27 cellular contexts compared by ENCODE assay signal in genomic region chr2:50345691-50346090, GRCh38.
DNase-seq lines count a peak whose midpoint lies in the region; ATAC-seq and TF ChIP-seq lines count a peak whose summit lies in the region.
"Had no signal": no experiment of that assay in that cellular context is flagged by ENCODE, and none has a peak within 500 bp of the region (broad histone marks: within the 10 kb centered on the region; RNA-seq: fewer than 3 reads in every experiment).

No MANE protein-coding gene starts in this region.

- no peaks in the 10 kb centered on the region for H4K20me1 ChIP-seq in IMR-90 (ENCODE audit: insufficient read depth, low read length)

- no peak overlapping the region for H3K18ac ChIP-seq in IMR-90 (ENCODE audit: low read depth, low read length)

- no peak overlapping the region for H3K9ac ChIP-seq in IMR-90 (ENCODE audit: low read depth, low read length)
- H3K9ac ChIP-seq in iPS-20b (ENCODE audit: low read depth, low read length) = no peak overlapping the region

- H2AFZ ChIP-seq in IMR-90 (replicated peaks; ENCODE audit: low read length, poor library complexity) = peak overlapping the region; percentile 37

- H2BK15ac ChIP-seq in IMR-90 (ENCODE audit: low read depth, low read length) = no peak overlapping the region

- H4K91ac ChIP-seq in IMR-90 (ENCODE audit: insufficient read depth, low read depth, low read length) = no peak overlapping the region

- no peak overlapping the region for H3K4me2 ChIP-seq in IMR-90 (ENCODE audit: low read depth, low read length)

- H3K9me3 ChIP-seq in IMR-90 (ENCODE audit: control insufficient read depth, insufficient read depth, low read length) = peaks cover 2% of the 10 kb centered on the region; the same call in 1 of the 2 replicates
- H3K9me3 ChIP-seq in iPS-20b (ENCODE audit: insufficient read depth, low read depth, low read length) = no peaks in the 10 kb centered on the region
- H3K9me3 ChIP-seq: breast epithelium, gastroesophageal sphincter, right lobe of liver, tibial artery had no signal

- CTCF ChIA-PET in IMR-90 (lab: Yijun Ruan, JAX) = no interaction called here

- no peak overlapping the region for H3K14ac ChIP-seq in IMR-90 (replicated peaks; ENCODE audit: low read depth, low read length)

- no peak overlapping the region for H2BK20ac ChIP-seq in IMR-90 (ENCODE audit: low read depth, low read length)

- no peaks in the 10 kb centered on the region for H3K9me3 Mint-ChIP-seq in progenitor cell of endocrine pancreas (ENCODE audit: low read depth)
- peaks cover 1 to 25% (median 11%) of the 10 kb centered on the region in 6 donors for H3K9me3 Mint-ChIP-seq in immature natural killer cell
- H3K9me3 Mint-ChIP-seq: activated naive CD4-positive, alpha-beta T cell treated with anti-CD3 and anti-CD28 coated beads, Interleukin-2, amount 10 ng/mL, durations not matched to agents 7 days and 5 days; activated T-helper 1 cell treated with anti-CD3 and anti-CD28 coated beads, Interleukin-12 subunit alpha, Interleukin-12 subunit beta, Interleukin-2, Interleukin-4 antibody, amounts not matched to agents 30 ng/mL and 10 ng/mL and 1 ng/mL, durations not matched to agents 14 hours and 24 hours and 36 hours had no signal

- no peak overlapping the region for H2AK5ac ChIP-seq in IMR-90 (ENCODE audit: low read depth, low read length)

- H3K4me1 Mint-ChIP-seq in progenitor cell of endocrine pancreas (ENCODE audit: low read depth) (peaks cover 16% of the 10 kb centered on the region), immature natural killer cell (no peaks in the 10 kb centered on the region)
- H3K4me1 Mint-ChIP-seq: activated naive CD4-positive, alpha-beta T cell treated with anti-CD3 and anti-CD28 coated beads, Interleukin-2, amount 10 ng/mL, durations not matched to agents 7 days and 5 days; naive thymus-derived CD4-positive, alpha-beta T cell had no signal

- dilution Hi-C loops in IMR-90 (cut with HindIII; ENCODE audit: low sequenced_read_pairs, unreplicated experiment) = no loop called here

- H3K27me3 ChIP-seq in IMR-90 (ENCODE audit: control insufficient read depth, insufficient read depth, low read length) (no peaks in the 10 kb centered on the region), iPS-20b (ENCODE audit: insufficient read depth, low read length) (peaks cover 59% of the 10 kb centered on the region)
- H3K27me3 ChIP-seq: right lobe of liver had no signal

- H3K4me3 ChIP-seq in IMR-90 (ENCODE audit: insufficient read depth, low read depth, low read length) (no peak overlapping the region), iPS-20b (ENCODE audit: low read length) (peak overlapping the region; percentile 68)
- H3K4me3 ChIP-seq: coronary artery, right lobe of liver, tibial artery had no signal

- no peak overlapping the region for H4K5ac ChIP-seq in IMR-90 (ENCODE audit: low read depth, low read length)

- H3K36me3 ChIP-seq in IMR-90 (ENCODE audit: control insufficient read depth, insufficient read depth, low read length) = no peaks in the 10 kb centered on the region
- H3K36me3 ChIP-seq in iPS-20b (ENCODE audit: insufficient read depth, low read depth, low read length) = no peaks in the 10 kb centered on the region
- H3K36me3 ChIP-seq: breast epithelium, gastroesophageal sphincter, right lobe of liver, tibial artery, WERI-Rb-1 had no signal

- intact Hi-C loops in IMR-90 (cut with micrococcal nuclease) = no loop called here

- no peaks in the 10 kb centered on the region for H3K4me1 ChIP-seq in IMR-90 (ENCODE audit: control insufficient read depth, insufficient read depth, low read length)
- H3K4me1 ChIP-seq in iPS-20b (ENCODE audit: insufficient read depth, low read length) = peaks cover 11% of the 10 kb centered on the region; the same call in 1 of the 2 replicates
- H3K4me1 ChIP-seq: breast epithelium, right lobe of liver had no signal

- H2BK5ac ChIP-seq in IMR-90 (ENCODE audit: low read depth, low read length, poor library complexity, severe bottlenecking) = no peak overlapping the region

- DNase-seq in IMR-90 (no peak), cerebellar cortex (ENCODE audit: low spot score) (peak; percentile 27), progenitor cell of endocrine pancreas (ENCODE audit: low spot score, unreplicated experiment) (no peak), immature natural killer cell (no peak), NCI-H446 (lab: John Stamatoyannopoulos, UW) (no peak)
- DNase-seq: activated CD4-positive, alpha-beta T cell treated with anti-CD3 and anti-CD28 coated beads, Interleukin-2, amount 50 U/mL, for 1 hour; activated naive CD4-positive, alpha-beta T cell treated with anti-CD3 and anti-CD28 coated beads, Interleukin-2, amount 10 ng/mL, durations not matched to agents 7 days and 5 days; amniotic stem cell; Karpas-422; mesenchymal stem cell; naive thymus-derived CD4-positive, alpha-beta T cell; NCI-H1048; NCI-H1694 treated with DMSO at 0.1 percent for 48 hours; NCI-H226; NCI-H82; stimulated activated naive CD4-positive, alpha-beta T cell treated with Interleukin-2 at 50 U/mL for 16 hours; WERI-Rb-1 had no signal

- H3K36me3 Mint-ChIP-seq in progenitor cell of endocrine pancreas (ENCODE audit: insufficient read depth) (no peaks in the 10 kb centered on the region), immature natural killer cell (peaks cover 0 to 3% (median 0%) of the 10 kb centered on the region in 3 donors)
- H3K36me3 Mint-ChIP-seq: activated naive CD4-positive, alpha-beta T cell treated with anti-CD3 and anti-CD28 coated beads, Interleukin-2, amount 10 ng/mL, durations not matched to agents 7 days and 5 days had no signal

- H2AK9ac ChIP-seq in IMR-90 (replicated peaks; ENCODE audit: low read depth, low read length, poor library complexity) = no peak overlapping the region

- in situ Hi-C loops in IMR-90 (cut with MboI; ENCODE audit: low sequenced_read_pairs) = no loop called here

- BruUV-seq in IMR-90 (replicated peaks; lab: Mats Ljungman, UMichigan) = no TSS peak

- no peak overlapping the region for H3K56ac ChIP-seq in IMR-90 (ENCODE audit: extremely low read depth, insufficient read depth, low read length)

- H3K27ac Mint-ChIP-seq in progenitor cell of endocrine pancreas (no peak overlapping the region), immature natural killer cell (no peak overlapping the region)
- H3K27ac Mint-ChIP-seq: activated naive CD4-positive, alpha-beta T cell treated with anti-CD3 and anti-CD28 coated beads, Interleukin-2, amount 10 ng/mL, durations not matched to agents 7 days and 5 days; activated T-helper 1 cell treated with anti-CD3 and anti-CD28 coated beads, Interleukin-12 subunit alpha, Interleukin-12 subunit beta, Interleukin-2, Interleukin-4 antibody, amounts not matched to agents 30 ng/mL and 10 ng/mL and 1 ng/mL, durations not matched to agents 14 hours and 24 hours and 36 hours; naive thymus-derived CD4-positive, alpha-beta T cell had no signal

- no peak for TF ChIP-seq POLR2A in IMR-90 (IDR thresholded peaks at IDR 0.05; ENCODE audit: low read depth, low read length)

- TF ChIP-seq RAD21 in IMR-90 (IDR thresholded peaks at IDR 0.05; ENCODE audit: low read length) = no peak

- TF ChIP-seq CTCF in IMR-90 (conservative IDR thresholded peaks at IDR 0.05; ENCODE audit: low read depth, low read length) = no peak
- no peak for TF ChIP-seq CTCF in progenitor cell of endocrine pancreas (IDR thresholded peaks at IDR 0.05; ENCODE audit: unreplicated experiment)

- H3K27ac ChIP-seq in IMR-90 (ENCODE audit: insufficient read depth, low read length) (no peak overlapping the region), iPS-20b (ENCODE audit: low read length) (no peak overlapping the region)
- H3K27ac ChIP-seq: breast epithelium, coronary artery, right lobe of liver, tibial artery, WERI-Rb-1 had no signal

- no peaks in the 10 kb centered on the region for H3K9me1 ChIP-seq in IMR-90 (ENCODE audit: insufficient read depth, low read length)

- no peak overlapping the region for H3K23ac ChIP-seq in IMR-90 (ENCODE audit: low read depth, low read length)

- POLR2A ChIA-PET in IMR-90 (lab: Charles Lee; ENCODE audit: unreplicated experiment) = no interaction called here

- no peak overlapping the region for H2BK120ac ChIP-seq in IMR-90 (ENCODE audit: low read depth, low read length)

- no peak overlapping the region for H3K4ac ChIP-seq in IMR-90 (ENCODE audit: low read depth, low read length)

- peak overlapping the region; percentile 17 for H3K4me3 Mint-ChIP-seq in progenitor cell of endocrine pancreas (ENCODE audit: low read depth)
- no peak overlapping the region for H3K4me3 Mint-ChIP-seq in immature natural killer cell
- H3K4me3 Mint-ChIP-seq: activated naive CD4-positive, alpha-beta T cell treated with anti-CD3 and anti-CD28 coated beads, Interleukin-2, amount 10 ng/mL, durations not matched to agents 7 days and 5 days; activated T-helper 1 cell treated with anti-CD3 and anti-CD28 coated beads, Interleukin-12 subunit alpha, Interleukin-12 subunit beta, Interleukin-2, Interleukin-4 antibody, amounts not matched to agents 30 ng/mL and 10 ng/mL and 1 ng/mL, durations not matched to agents 14 hours and 24 hours and 36 hours; naive thymus-derived CD4-positive, alpha-beta T cell had no signal

- H3K79me1 ChIP-seq in IMR-90 (ENCODE audit: low read depth in 1 of 2, low read length in 2 of 2) = no peaks in the 10 kb centered on the region

- H3K27me3 Mint-ChIP-seq in progenitor cell of endocrine pancreas = peaks cover 67% of the 10 kb centered on the region
- H3K27me3 Mint-ChIP-seq in immature natural killer cell (ENCODE audit: low read depth in 3 of 3) = peaks cover 0 to 11% (median 3%) of the 10 kb centered on the region in 3 donors

- WGBS in IMR-90 (ENCODE audit: extremely low coverage in 2 of 2, insufficient read length in 1 of 2), 2 experiments = no CpG with 5 or more reads among the region's 6 CpGs

- no peak overlapping the region for H4K8ac ChIP-seq in IMR-90 (ENCODE audit: low read depth in 2 of 2, low read length in 2 of 2)

- ATAC-seq in IMR-90 (ENCODE audit: low read depth) (no peak), GM18873 (IDR thresholded peaks at IDR 0.05; ENCODE audit: low FRiP score, unreplicated experiment) (no peak)
- ATAC-seq: gastroesophageal sphincter; left lobe of liver; naive thymus-derived CD4-positive, alpha-beta T cell; SK-N-SH treated with all-trans-retinoic acid at 6 μM for 48 hours had no signal

TF ChIP-seq in IMR-90, 13 proteins besides CTCF, POLR2A, EP300 and RAD21 (continues in another document):
- no peak for TF ChIP-seq CEBPB (IDR thresholded peaks at IDR 0.05; ENCODE audit: low read depth, low read length)
- no peak for TF ChIP-seq SMC3 (IDR thresholded peaks at IDR 0.05; ENCODE audit: low read depth, low read length)
- no peak for TF ChIP-seq MXI1 (IDR thresholded peaks at IDR 0.05; ENCODE audit: borderline replicate concordance, low read depth, low read length)
- no peak for TF ChIP-seq MAZ (IDR thresholded peaks at IDR 0.05; ENCODE audit: borderline replicate concordance, low read depth, low read length)
